Comparison of ENCODE assay signal across 14 cellular contexts in the genomic region with DNA sequence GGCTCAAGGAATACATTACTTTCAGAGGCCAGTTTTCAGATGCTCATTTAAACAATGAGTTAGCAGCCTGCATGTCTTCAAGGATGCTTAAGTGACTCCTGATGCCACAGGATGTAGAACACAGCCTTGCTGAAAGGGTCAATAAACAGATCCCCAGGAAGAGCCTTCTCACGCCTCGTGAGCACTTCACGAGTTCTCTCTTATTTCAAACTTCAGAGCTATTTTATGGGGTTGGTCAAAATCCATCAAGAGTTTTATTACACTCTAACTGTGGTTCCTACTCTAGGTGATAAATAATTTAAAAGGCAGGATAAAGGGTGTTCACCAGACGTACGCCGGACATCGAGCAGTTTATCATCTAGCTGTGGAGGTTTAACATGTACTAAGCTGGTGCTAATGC.
A peak's percentile ranks its signal among the peaks of the same experiment; 100 is the strongest.
DNase-seq lines count a peak whose midpoint lies in the region; ATAC-seq and TF ChIP-seq lines count a peak whose summit lies in the region.
"Had no signal": no experiment of that assay in that cellular context is flagged by ENCODE, and none has a peak within 500 bp of the region (broad histone marks: within the 10 kb centered on the region; RNA-seq: fewer than 3 reads in every experiment).

No MANE protein-coding gene starts in this region.

- no peaks in the 10 kb centered on the region for H3K4me1 ChIP-seq in hepatocyte (ENCODE audit: insufficient read depth)
- H3K4me1 ChIP-seq in muscle layer of duodenum (ENCODE audit: control insufficient read depth in 1 of 2, insufficient read depth in 2 of 2, low read length in 2 of 2), result peaks cover 0 to 26% of the 10 kb centered on the region in 2 donors
- H3K4me1 ChIP-seq in sigmoid colon, result peaks cover 0 to 39% (median 34%) of the 10 kb centered on the region in 4 donors
- H3K4me1 ChIP-seq: Caco-2 had no signal

- no peaks in the 10 kb centered on the region for H3K79me2 ChIP-seq in hepatocyte

- peaks cover 5% of the 10 kb centered on the region for H3K9me3 Mint-ChIP-seq in T-helper 2 cell treated with Interferon-gamma antibody and Interleukin-4, amounts not matched to agents 5 μg/mL and 100 μg/mL, for 36 hours

- H3K36me3 ChIP-seq in hepatocyte (replicated peaks; ENCODE audit: insufficient read depth, low read depth) (no peaks in the 10 kb centered on the region), muscle layer of duodenum (ENCODE audit: control insufficient read depth in 1 of 2, insufficient read depth in 2 of 2, low read length in 2 of 2) (no peaks in the 10 kb centered on the region), sigmoid colon (no peaks in the 10 kb centered on the region)

- H3K27me3 ChIP-seq in hepatocyte, result no peaks in the 10 kb centered on the region
- H3K27me3 ChIP-seq in muscle layer of duodenum (ENCODE audit: low read depth, low read length), result no peaks in the 10 kb centered on the region
- H3K27me3 ChIP-seq in sigmoid colon, result no peaks in the 10 kb centered on the region

- WGBS in hepatocyte (ENCODE audit: low lambda C conversion rate, missing lambda C conversion rate), result 45% methylated on average over 7 of the region's 7 CpGs
- WGBS in sigmoid colon, 2 donors, result 21 to 30% methylated on average over 7 of the region's 7 CpGs

- no peaks in the 10 kb centered on the region for H3K36me3 Mint-ChIP-seq in T-helper 2 cell treated with Interferon-gamma antibody and Interleukin-4, amounts not matched to agents 5 μg/mL and 100 μg/mL, for 36 hours (ENCODE audit: low read depth)
- H3K36me3 Mint-ChIP-seq: CD4-positive, CD25-positive, alpha-beta regulatory T cell; CD8-positive, alpha-beta memory T cell had no signal

- no peaks in the 10 kb centered on the region for H3K9me2 ChIP-seq in hepatocyte (replicated peaks; ENCODE audit: insufficient read depth)

- no peaks in the 10 kb centered on the region for H3K27me3 Mint-ChIP-seq in T-helper 2 cell treated with Interferon-gamma antibody and Interleukin-4, amounts not matched to agents 5 μg/mL and 100 μg/mL, for 36 hours (ENCODE audit: low read depth)
- H3K27me3 Mint-ChIP-seq: B cell; CD4-positive, CD25-positive, alpha-beta regulatory T cell; IgD-negative memory B cell had no signal

- H3K4me3 Mint-ChIP-seq in T-helper 2 cell treated with Interferon-gamma antibody and Interleukin-4, amounts not matched to agents 5 μg/mL and 100 μg/mL, for 36 hours, result no peak overlapping the region
- H3K4me3 Mint-ChIP-seq: B cell; CD4-positive, CD25-positive, alpha-beta regulatory T cell; CD8-positive, alpha-beta memory T cell; H9; IgD-negative memory B cell had no signal

- no peak overlapping the region for H3K27ac Mint-ChIP-seq in T-helper 2 cell treated with Interferon-gamma antibody and Interleukin-4, amounts not matched to agents 5 μg/mL and 100 μg/mL, for 36 hours
- H3K27ac Mint-ChIP-seq: B cell; CD4-positive, CD25-positive, alpha-beta regulatory T cell; H9; IgD-negative memory B cell had no signal

- intact Hi-C loops in sigmoid colon (cut with DNase I), result loop anchor here (5.0 to 10.0 kb wide), 4 partner anchors 193 to 580 kb away; a partner anchor contains a TSS

- ATAC-seq in GM21360 (IDR thresholded peaks at IDR 0.05; ENCODE audit: unreplicated experiment) (no peak), GM21515 (IDR thresholded peaks at IDR 0.05; ENCODE audit: unreplicated experiment) (no peak)
- ATAC-seq: HepG2 had no signal

- H3K9me3 ChIP-seq in hepatocyte (ENCODE audit: low read depth), result no peaks in the 10 kb centered on the region
- H3K9me3 ChIP-seq in muscle layer of duodenum (ENCODE audit: control insufficient read depth in 1 of 2, low read length in 2 of 2), result no peaks in the 10 kb centered on the region
- no peaks in the 10 kb centered on the region for H3K9me3 ChIP-seq in sigmoid colon

- no peaks in the 10 kb centered on the region for H3K4me1 Mint-ChIP-seq in T-helper 2 cell treated with Interferon-gamma antibody and Interleukin-4, amounts not matched to agents 5 μg/mL and 100 μg/mL, for 36 hours (ENCODE audit: low read depth)
- H3K4me1 Mint-ChIP-seq: B cell; CD4-positive, CD25-positive, alpha-beta regulatory T cell; CD8-positive, alpha-beta memory T cell; IgD-negative memory B cell had no signal

- peak; percentile 50 to 74 (median 58) for TF ChIP-seq EP300 in sigmoid colon (IDR thresholded peaks at IDR 0.05)

- H3K4me2 ChIP-seq in hepatocyte, result no peak overlapping the region

- no peak for TF ChIP-seq POLR2A in sigmoid colon (IDR thresholded peaks at IDR 0.05)

- no peak overlapping the region for H2AFZ ChIP-seq in hepatocyte

- no peak for TF ChIP-seq CTCF in hepatocyte (IDR thresholded peaks at IDR 0.05; ENCODE audit: poor library complexity)
- no peak for TF ChIP-seq CTCF in sigmoid colon (IDR thresholded peaks at IDR 0.05)

- H3K27ac ChIP-seq in hepatocyte (peak overlapping the region; percentile 33), muscle layer of duodenum (ENCODE audit: low read length) (peak overlapping the region; percentile 23), sigmoid colon (peak overlapping the region in 3 of 4 donors; percentile 24 to 71 (median 65))

- H4K20me1 ChIP-seq in hepatocyte (ENCODE audit: insufficient read depth, poor library complexity, severe bottlenecking), result no peaks in the 10 kb centered on the region

- DNase-seq in hepatocyte (ENCODE audit: low spot score) (no peak), sigmoid colon (peak; percentile 80)
- no peak for DNase-seq in T-helper 2 cell treated with Interferon-gamma antibody and Interleukin-4, amounts not matched to agents 5 μg/mL and 100 μg/mL, for 36 hours (ENCODE audit: low spot score)
- DNase-seq: C1 segment of cervical spinal cord; Caco-2; CD4-positive, CD25-positive, alpha-beta regulatory T cell; CD8-positive, alpha-beta memory T cell; H9 had no signal

- no peak overlapping the region for H3K4me3 ChIP-seq in hepatocyte
- no peak overlapping the region for H3K4me3 ChIP-seq in muscle layer of duodenum (ENCODE audit: low read depth in 1 of 2, low read length in 2 of 2)
- no peak overlapping the region for H3K4me3 ChIP-seq in sigmoid colon
